In genomic region chr9:136835162-136835931, GRCh38 we compare ENCODE assay signal across 14 cellular contexts.
"Had no signal": no experiment of that assay in that cellular context is flagged by ENCODE, and none has a peak within 500 bp of the region (broad histone marks: within the 10 kb centered on the region; RNA-seq: fewer than 3 reads in every experiment).

No MANE protein-coding gene starts in this region.

- H3K4me1 Mint-ChIP-seq: activated naive CD8-positive, alpha-beta T cell treated with anti-CD3 and anti-CD28 coated beads for 36 hours had no signal

- H3K36me3 ChIP-seq: neural progenitor cell had no signal

- H3K27ac Mint-ChIP-seq: activated CD4-positive, alpha-beta memory T cell treated with anti-CD3 and anti-CD28 coated beads for 36 hours; activated naive CD8-positive, alpha-beta T cell treated with anti-CD3 and anti-CD28 coated beads for 36 hours; activated T-cell treated with anti-CD3 and anti-CD28 coated beads, Interleukin-2, amount 50 U/mL, for 72 hours; neural progenitor cell; stimulated activated effector memory CD8-positive, alpha-beta T cell treated with anti-CD3 and anti-CD28 coated beads, Interleukin-12 subunit alpha, Interleukin-12 subunit beta, amount 100 ng/mL, for 72 hours had no signal

- FAIRE-seq: bronchial epithelial cell, colon had no signal

- H3K4me3 Mint-ChIP-seq: activated CD4-positive, alpha-beta memory T cell treated with anti-CD3 and anti-CD28 coated beads for 36 hours; activated naive CD8-positive, alpha-beta T cell treated with anti-CD3 and anti-CD28 coated beads for 36 hours; activated T-cell treated with anti-CD3 and anti-CD28 coated beads, Interleukin-2, amount 50 U/mL, for 72 hours; neural progenitor cell; stimulated activated effector memory CD8-positive, alpha-beta T cell treated with anti-CD3 and anti-CD28 coated beads, Interleukin-12 subunit alpha, Interleukin-12 subunit beta, amount 100 ng/mL, for 72 hours had no signal

- ATAC-seq: stimulated activated effector memory CD8-positive, alpha-beta T cell treated with anti-CD3 and anti-CD28 coated beads, Interleukin-12 subunit alpha, Interleukin-12 subunit beta, amount 100 ng/mL, for 72 hours had no signal

- DNase-seq: activated CD4-positive, alpha-beta memory T cell treated with anti-CD3 and anti-CD28 coated beads for 36 hours; activated gamma-delta T cell treated with Interleukin-2 at 50 U/mL for 16 hours; activated naive CD8-positive, alpha-beta T cell treated with anti-CD3 and anti-CD28 coated beads for 36 hours; activated T-cell treated with anti-CD3 and anti-CD28 coated beads, Interleukin-2, amount 50 U/mL, for 72 hours; esophagus squamous epithelium; foreskin fibroblast; head of caudate nucleus had no signal

- H3K9me3 ChIP-seq: esophagus squamous epithelium, tibial nerve had no signal

- H3K27ac ChIP-seq: esophagus squamous epithelium, neural progenitor cell, parathyroid adenoma, skin epidermis, tibial nerve had no signal

- H3K27me3 ChIP-seq: esophagus squamous epithelium, neural progenitor cell, tibial nerve had no signal

- H3K27me3 Mint-ChIP-seq: activated CD4-positive, alpha-beta memory T cell treated with anti-CD3 and anti-CD28 coated beads for 36 hours; activated naive CD8-positive, alpha-beta T cell treated with anti-CD3 and anti-CD28 coated beads for 36 hours had no signal

- H3K9me3 Mint-ChIP-seq: activated CD4-positive, alpha-beta memory T cell treated with anti-CD3 and anti-CD28 coated beads for 36 hours; activated naive CD8-positive, alpha-beta T cell treated with anti-CD3 and anti-CD28 coated beads for 36 hours; activated T-cell treated with anti-CD3 and anti-CD28 coated beads, Interleukin-2, amount 50 U/mL, for 72 hours; neural progenitor cell; stimulated activated effector memory CD8-positive, alpha-beta T cell treated with anti-CD3 and anti-CD28 coated beads, Interleukin-12 subunit alpha, Interleukin-12 subunit beta, amount 100 ng/mL, for 72 hours had no signal

- H3K4me1 ChIP-seq: parathyroid adenoma had no signal

- H3K4me3 ChIP-seq: esophagus squamous epithelium, neural progenitor cell, skin epidermis, tibial nerve had no signal
